In the genomic region with DNA sequence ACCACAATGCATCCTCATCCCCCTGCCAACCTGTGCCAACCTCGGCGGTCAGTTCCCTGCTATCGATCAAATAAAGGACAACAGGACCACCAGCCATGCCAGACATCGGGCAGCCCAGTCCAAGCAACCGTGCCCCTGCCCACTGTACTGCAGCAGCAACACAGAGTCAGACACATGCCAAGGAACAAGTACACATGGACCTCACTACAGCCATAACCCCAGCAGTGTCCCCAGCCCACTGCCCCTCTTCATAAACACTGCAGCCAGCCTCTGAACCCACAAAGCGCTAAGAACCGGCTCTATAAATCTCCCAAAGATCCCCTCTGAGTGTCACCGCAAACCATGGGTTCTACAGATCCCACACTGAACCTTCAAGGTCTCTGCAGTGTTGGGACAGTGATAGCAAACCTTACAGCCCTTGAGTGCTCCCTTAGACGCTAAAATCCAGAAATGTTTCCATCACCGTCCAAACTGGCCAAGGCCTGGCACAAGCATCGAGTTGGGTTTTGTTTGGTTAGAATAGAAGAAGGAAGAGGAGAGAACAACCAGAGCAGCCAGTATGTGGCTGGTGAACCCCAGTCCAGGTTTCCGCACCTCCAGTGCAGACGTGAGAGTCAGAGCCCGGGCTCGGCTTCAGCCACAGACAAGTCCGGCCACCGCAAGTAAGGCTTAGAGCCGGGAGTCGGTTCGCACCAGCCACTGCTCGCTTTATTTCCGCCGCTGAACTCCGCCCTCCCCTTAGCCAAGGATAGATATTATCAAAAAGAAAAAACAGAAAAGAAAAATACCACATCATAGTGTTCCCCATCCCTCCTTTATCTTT, we compare ENCODE assay signal across 13 cellular contexts. TPM values are rescaled to one million over a fixed set of nuclear protein-coding genes. Genes with fewer than 3 reads are reported as not detected.
A peak's percentile ranks its signal among the peaks of the same experiment; 100 is the strongest.
DNase-seq lines count a peak whose midpoint lies in the region; ATAC-seq and TF ChIP-seq lines count a peak whose summit lies in the region.
"Had no signal": no experiment of that assay in that cellular context is flagged by ENCODE, and none has a peak within 500 bp of the region (broad histone marks: within the 10 kb centered on the region; RNA-seq: fewer than 3 reads in every experiment).

No MANE protein-coding gene starts in this region.

- no peak overlapping the region for H3K27ac ChIP-seq in tibial artery
- H3K27ac ChIP-seq: SJSA1 had no signal

- CTCF ChIA-PET in activated CD4-positive, alpha-beta memory T cell treated with anti-CD3 and anti-CD28 coated beads for 36 hours (lab: Charles Lee): no interaction called here

- peaks cover 77% of the 10 kb centered on the region for H3K27me3 Mint-ChIP-seq in activated CD4-positive, alpha-beta memory T cell treated with anti-CD3 and anti-CD28 coated beads for 36 hours
- H3K27me3 Mint-ChIP-seq in stimulated activated naive B cell treated with anti-CD40 and anti-IgM and Interleukin-4, amounts not matched to agents 10 μg/mL and 1 μg/mL and 100 μg/mL, for 72 hours: peaks cover 76 to 94% of the 10 kb centered on the region in 2 donors

- peaks cover 8 to 100% of the 10 kb centered on the region in 2 donors for H3K27me3 ChIP-seq in tibial artery
- H3K27me3 ChIP-seq: SJSA1 had no signal

- POLR2A ChIA-PET in activated CD4-positive, alpha-beta memory T cell treated with anti-CD3 and anti-CD28 coated beads for 36 hours (lab: Charles Lee): no interaction called here

- DNase-seq in Right ventricle myocardium inferior (ENCODE audit: missing footprints) (peak; percentile 45), left cardiac atrium (no peak), glomerular visceral epithelial cell (ENCODE audit: extremely low spot score) (peak; percentile 12), tibial artery (no peak), GF-D8 (lab: John Stamatoyannopoulos, UW) (no peak)
- DNase-seq in activated CD4-positive, alpha-beta memory T cell treated with anti-CD3 and anti-CD28 coated beads for 36 hours: no peak
- DNase-seq in stimulated activated naive B cell treated with anti-CD40 and anti-IgM and Interleukin-4, amounts not matched to agents 10 μg/mL and 1 μg/mL and 100 μg/mL, for 72 hours: no peak
- DNase-seq: activated CD8-positive, alpha-beta memory T cell treated with anti-CD3 and anti-CD28 coated beads for 24 hours; NCI-H1417; NCI-H69 had no signal

- ATAC-seq in Right ventricle myocardium inferior (no peak), left cardiac atrium (no peak), HG02938 (IDR thresholded peaks at IDR 0.05; ENCODE audit: unreplicated experiment) (no peak)
- no peak for ATAC-seq in stimulated activated naive B cell treated with anti-CD40 and anti-IgM and Interleukin-4, amounts not matched to agents 10 μg/mL and 1 μg/mL and 100 μg/mL, for 72 hours (replicated peaks)

- no peak overlapping the region for H3K4me3 ChIP-seq in tibial artery
- H3K4me3 ChIP-seq: SJSA1 had no signal

- peaks cover 36% of the 10 kb centered on the region for H3K4me1 Mint-ChIP-seq in activated CD4-positive, alpha-beta memory T cell treated with anti-CD3 and anti-CD28 coated beads for 36 hours (ENCODE audit: low read depth)
- H3K4me1 Mint-ChIP-seq in stimulated activated naive B cell treated with anti-CD40 and anti-IgM and Interleukin-4, amounts not matched to agents 10 μg/mL and 1 μg/mL and 100 μg/mL, for 72 hours: peaks cover 34 to 36% of the 10 kb centered on the region in 2 donors

- H3K36me3 ChIP-seq in tibial artery: no peaks in the 10 kb centered on the region
- H3K36me3 ChIP-seq: SJSA1 had no signal

- peaks cover 17% of the 10 kb centered on the region for H3K36me3 Mint-ChIP-seq in activated CD4-positive, alpha-beta memory T cell treated with anti-CD3 and anti-CD28 coated beads for 36 hours
- H3K36me3 Mint-ChIP-seq in stimulated activated naive B cell treated with anti-CD40 and anti-IgM and Interleukin-4, amounts not matched to agents 10 μg/mL and 1 μg/mL and 100 μg/mL, for 72 hours: peaks cover 16 to 32% of the 10 kb centered on the region in 2 donors

- no peak for TF ChIP-seq CTCF in tibial artery (IDR thresholded peaks at IDR 0.05)

- no peak overlapping the region for H3K27ac Mint-ChIP-seq in activated CD4-positive, alpha-beta memory T cell treated with anti-CD3 and anti-CD28 coated beads for 36 hours
- H3K27ac Mint-ChIP-seq in stimulated activated naive B cell treated with anti-CD40 and anti-IgM and Interleukin-4, amounts not matched to agents 10 μg/mL and 1 μg/mL and 100 μg/mL, for 72 hours: peak overlapping the region; percentile 92
- H3K27ac Mint-ChIP-seq: nephron had no signal

- peak overlapping the region; percentile 35 for H3K4me3 Mint-ChIP-seq in activated CD4-positive, alpha-beta memory T cell treated with anti-CD3 and anti-CD28 coated beads for 36 hours
- H3K4me3 Mint-ChIP-seq in stimulated activated naive B cell treated with anti-CD40 and anti-IgM and Interleukin-4, amounts not matched to agents 10 μg/mL and 1 μg/mL and 100 μg/mL, for 72 hours: peak overlapping the region in 1 of 2 donors; percentile 32

- peaks cover 0 to 42% (median 36%) of the 10 kb centered on the region in 4 donors for H3K4me1 ChIP-seq in tibial artery
- H3K4me1 ChIP-seq: SJSA1 had no signal

- H3K9me3 ChIP-seq in tibial artery: no peaks in the 10 kb centered on the region
- H3K9me3 ChIP-seq: SJSA1 had no signal

- intact Hi-C loops in Right ventricle myocardium inferior (cut with DNase I) (no loop called here), left cardiac atrium (cut with DNase I) (no loop called here), tibial artery (cut with DNase I; ENCODE audit: low total_unique reads) (no loop called here)
- intact Hi-C loops in activated CD4-positive, alpha-beta memory T cell treated with anti-CD3 and anti-CD28 coated beads for 36 hours (cut with micrococcal nuclease): loop anchor here (5.0 kb wide), 1 partner anchor 634 kb away; the partner anchor contains the start of gene WT1

- H3K9me3 Mint-ChIP-seq in activated CD4-positive, alpha-beta memory T cell treated with anti-CD3 and anti-CD28 coated beads for 36 hours: peaks cover 7% of the 10 kb centered on the region
- H3K9me3 Mint-ChIP-seq in stimulated activated naive B cell treated with anti-CD40 and anti-IgM and Interleukin-4, amounts not matched to agents 10 μg/mL and 1 μg/mL and 100 μg/mL, for 72 hours: peaks cover 22 to 35% of the 10 kb centered on the region in 2 donors

RNA-seq across cellular contexts. Expression of gene PAX6, which starts 7.9 kb away (rescaled TPM):
- total RNA-seq in Right ventricle myocardium inferior (not detected), left cardiac atrium (not detected)
- total RNA-seq in activated CD4-positive, alpha-beta memory T cell treated with anti-CD3 and anti-CD28 coated beads for 36 hours: not detected

Comparison
In these comparisons a context has a peak if more than half of its experiments do, and no peak if none do; other contexts are left out.
1. DNase-seq: peak in Right ventricle myocardium inferior (single experiment) and glomerular visceral epithelial cell (single experiment); none in left cardiac atrium (single experiment), activated CD4-positive, alpha-beta memory T cell treated with anti-CD3 and anti-CD28 coated beads for 36 hours (single experiment), stimulated activated naive B cell treated with anti-CD40 and anti-IgM and Interleukin-4, amounts not matched to agents 10 μg/mL and 1 μg/mL and 100 μg/mL, for 72 hours (single experiment), tibial artery (0 of 2) and GF-D8 (single experiment).